ENCODE assay signal across 9 cellular contexts in the genomic region with DNA sequence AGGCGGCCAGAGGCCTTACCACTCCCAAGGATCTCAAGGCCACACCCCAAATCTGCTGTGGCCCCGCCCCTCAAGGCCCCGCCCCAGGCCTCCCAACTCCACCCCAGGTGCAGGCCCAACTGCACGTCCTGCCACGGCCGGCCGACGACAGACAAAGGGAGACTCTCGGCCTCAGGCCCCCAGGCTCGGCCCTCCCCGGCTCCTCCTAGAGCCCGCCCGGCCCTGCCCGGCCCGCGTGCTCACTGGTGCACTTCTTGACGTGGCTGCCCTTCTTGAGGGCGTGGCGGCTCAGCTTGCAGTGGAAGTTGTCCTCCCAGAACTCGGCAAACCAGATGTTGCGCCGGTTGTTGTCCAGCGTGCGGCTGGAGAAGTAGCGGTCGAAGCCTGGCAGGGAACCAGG.
A peak's percentile ranks its signal among the peaks of the same experiment; 100 is the strongest.
DNase-seq lines count a peak whose midpoint lies in the region; ATAC-seq and TF ChIP-seq lines count a peak whose summit lies in the region.
"Had no signal": no experiment of that assay in that cellular context is flagged by ENCODE, and none has a peak within 500 bp of the region (broad histone marks: within the 10 kb centered on the region; RNA-seq: fewer than 3 reads in every experiment).

No MANE protein-coding gene starts in this region.

- DNase-seq in activated T-cell treated with anti-CD3 and anti-CD28 coated beads, Interleukin-2, amount 50 U/mL, for 24 hours: peak; percentile 37
- no peak for DNase-seq in activated T-cell treated with anti-CD3 and anti-CD28 coated beads for 4 hours
- DNase-seq in WTC11 (ENCODE audit: low spot score): peak; percentile 93
- DNase-seq in iPS-NIHi7 (ENCODE audit: extremely low spot score): peak; percentile 91
- DNase-seq in upper lobe of left lung: peak; percentile 77 to 94
- no peak for DNase-seq in CD14-positive monocyte (ENCODE audit: low spot score)
- DNase-seq in NCI-H2081 treated with DMSO at 0.1 percent for 48 hours (lab: John Stamatoyannopoulos, UW): no peak
- DNase-seq: activated gamma-delta T cell had no signal

- POLR2A ChIA-PET in WTC11 (lab: Charles Lee): no interaction called here

- H3K9me3 Mint-ChIP-seq in activated T-cell treated with anti-CD3 and anti-CD28 coated beads, Interleukin-2, amount 50 U/mL, for 24 hours: no peaks in the 10 kb centered on the region
- no peaks in the 10 kb centered on the region for H3K9me3 Mint-ChIP-seq in WTC11
- no peaks in the 10 kb centered on the region for H3K9me3 Mint-ChIP-seq in CD14-positive monocyte

- 28 to 60% methylated on average over 2 to 20 of the region's 26 CpGs for WGBS in upper lobe of left lung, 2 donors

- H3K27ac ChIP-seq in upper lobe of left lung: no peak overlapping the region

- intact Hi-C loops in CD14-positive monocyte (cut with micrococcal nuclease): loop anchor here in 1 of 2 donors (5.0 kb wide), 1 partner anchor 96 kb away; no protein-coding TSS in a partner anchor

- H3K36me3 ChIP-seq in upper lobe of left lung: no peaks in the 10 kb centered on the region

- TF ChIP-seq EP300 in upper lobe of left lung (IDR thresholded peaks at IDR 0.05): no peak

- ATAC-seq in WTC11 (peak; percentile 82), upper lobe of left lung (ENCODE audit: low FRiP score in 2 of 2) (peak; percentile 56 to 76), GM18870 (IDR thresholded peaks at IDR 0.05; ENCODE audit: unreplicated experiment) (no peak)

- no peak overlapping the region for H3K27ac Mint-ChIP-seq in activated T-cell treated with anti-CD3 and anti-CD28 coated beads, Interleukin-2, amount 50 U/mL, for 24 hours
- peak overlapping the region; percentile 45; the same call in 1 of the 2 replicates for H3K27ac Mint-ChIP-seq in WTC11
- H3K27ac Mint-ChIP-seq in CD14-positive monocyte: no peak overlapping the region

- H3K27me3 ChIP-seq in upper lobe of left lung: no peaks in the 10 kb centered on the region

- H3K4me1 ChIP-seq in upper lobe of left lung: peaks cover 0 to 10% (median 2%) of the 10 kb centered on the region in 4 donors

- TF ChIP-seq CTCF in WTC11 (IDR thresholded peaks at IDR 0.05) (no peak), upper lobe of left lung (IDR thresholded peaks at IDR 0.05) (no peak), CD14-positive monocyte (IDR thresholded peaks at IDR 0.05) (no peak)

- no peaks in the 10 kb centered on the region for H3K9me3 ChIP-seq in upper lobe of left lung

- CTCF ChIA-PET in WTC11 (lab: Charles Lee): interaction anchor here (0.6 to 1.7 kb wide), 2 partner anchors 99 to 107 kb away, joined by 3 to 7 read pairs; no protein-coding TSS in a partner anchor

- TF ChIP-seq POLR2A in upper lobe of left lung (IDR thresholded peaks at IDR 0.05): no peak

- H3K4me3 Mint-ChIP-seq in activated T-cell treated with anti-CD3 and anti-CD28 coated beads, Interleukin-2, amount 50 U/mL, for 24 hours: no peak overlapping the region
- peak overlapping the region; percentile 6; the same call in 1 of the 2 replicates for H3K4me3 Mint-ChIP-seq in WTC11
- no peak overlapping the region for H3K4me3 Mint-ChIP-seq in CD14-positive monocyte

- H3K4me3 ChIP-seq in upper lobe of left lung: peak overlapping the region in 3 of 4 donors; percentile 5 to 16 (median 10)

- H3K27me3 Mint-ChIP-seq in activated T-cell treated with anti-CD3 and anti-CD28 coated beads, Interleukin-2, amount 50 U/mL, for 24 hours: peaks cover 4% of the 10 kb centered on the region
- H3K27me3 Mint-ChIP-seq in WTC11 (ENCODE audit: low read depth) (no peaks in the 10 kb centered on the region; the same call in 1 of the 2 replicates), CD14-positive monocyte (ENCODE audit: low read depth in 3 of 3) (peaks cover 7 to 11% (median 10%) of the 10 kb centered on the region in 3 donors)

- H3K4me1 Mint-ChIP-seq in activated T-cell treated with anti-CD3 and anti-CD28 coated beads, Interleukin-2, amount 50 U/mL, for 24 hours (ENCODE audit: low read depth): no peaks in the 10 kb centered on the region
- H3K4me1 Mint-ChIP-seq in WTC11 (peaks cover 50% of the 10 kb centered on the region), CD14-positive monocyte (no peaks in the 10 kb centered on the region)

- no peaks in the 10 kb centered on the region for H3K36me3 Mint-ChIP-seq in activated T-cell treated with anti-CD3 and anti-CD28 coated beads, Interleukin-2, amount 50 U/mL, for 24 hours (ENCODE audit: low read depth)
- H3K36me3 Mint-ChIP-seq in WTC11: no peaks in the 10 kb centered on the region; the same call in 1 of the 2 replicates
- H3K36me3 Mint-ChIP-seq in CD14-positive monocyte: no peaks in the 10 kb centered on the region

TF ChIP-seq in WTC11, 78 proteins besides CTCF, POLR2A, EP300 and RAD21:
- TF ChIP-seq, protein P1, sequence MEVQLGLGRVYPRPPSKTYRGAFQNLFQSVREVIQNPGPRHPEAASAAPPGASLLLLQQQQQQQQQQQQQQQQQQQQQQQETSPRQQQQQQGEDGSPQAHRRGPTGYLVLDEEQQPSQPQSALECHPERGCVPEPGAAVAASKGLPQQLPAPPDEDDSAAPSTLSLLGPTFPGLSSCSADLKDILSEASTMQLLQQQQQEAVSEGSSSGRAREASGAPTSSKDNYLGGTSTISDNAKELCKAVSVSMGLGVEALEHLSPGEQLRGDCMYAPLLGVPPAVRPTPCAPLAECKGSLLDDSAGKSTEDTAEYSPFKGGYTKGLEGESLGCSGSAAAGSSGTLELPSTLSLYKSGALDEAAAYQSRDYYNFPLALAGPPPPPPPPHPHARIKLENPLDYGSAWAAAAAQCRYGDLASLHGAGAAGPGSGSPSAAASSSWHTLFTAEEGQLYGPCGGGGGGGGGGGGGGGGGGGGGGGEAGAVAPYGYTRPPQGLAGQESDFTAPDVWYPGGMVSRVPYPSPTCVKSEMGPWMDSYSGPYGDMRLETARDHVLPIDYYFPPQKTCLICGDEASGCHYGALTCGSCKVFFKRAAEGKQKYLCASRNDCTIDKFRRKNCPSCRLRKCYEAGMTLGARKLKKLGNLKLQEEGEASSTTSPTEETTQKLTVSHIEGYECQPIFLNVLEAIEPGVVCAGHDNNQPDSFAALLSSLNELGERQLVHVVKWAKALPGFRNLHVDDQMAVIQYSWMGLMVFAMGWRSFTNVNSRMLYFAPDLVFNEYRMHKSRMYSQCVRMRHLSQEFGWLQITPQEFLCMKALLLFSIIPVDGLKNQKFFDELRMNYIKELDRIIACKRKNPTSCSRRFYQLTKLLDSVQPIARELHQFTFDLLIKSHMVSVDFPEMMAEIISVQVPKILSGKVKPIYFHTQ (CRISPR knock-in tag; IDR thresholded peaks at IDR 0.05): no peak
- TF ChIP-seq SOX15 (CRISPR knock-in tag; IDR thresholded peaks at IDR 0.05): no peak
- TF ChIP-seq JAZF1 (CRISPR knock-in tag; IDR thresholded peaks at IDR 0.05): no peak
- peak; percentile 61; the same call in 1 of the 2 replicates for TF ChIP-seq FOXP1 (CRISPR knock-in tag; IDR thresholded peaks at IDR 0.05; ENCODE audit: borderline replicate concordance)
- TF ChIP-seq, protein P2, sequence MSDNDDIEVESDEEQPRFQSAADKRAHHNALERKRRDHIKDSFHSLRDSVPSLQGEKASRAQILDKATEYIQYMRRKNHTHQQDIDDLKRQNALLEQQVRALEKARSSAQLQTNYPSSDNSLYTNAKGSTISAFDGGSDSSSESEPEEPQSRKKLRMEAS (CRISPR knock-in tag; IDR thresholded peaks at IDR 0.05): peak; percentile 53; the same call in 1 of the 2 replicates
- TF ChIP-seq SP1 (CRISPR knock-in tag; conservative IDR thresholded peaks at IDR 0.05): peak; percentile 51; the same call in 1 of the 2 replicates
- no peak for TF ChIP-seq NFYB (CRISPR knock-in tag; conservative IDR thresholded peaks at IDR 0.05; ENCODE audit: low read depth)
- no peak for TF ChIP-seq ZNF121 (CRISPR knock-in tag; IDR thresholded peaks at IDR 0.05)
- TF ChIP-seq, protein P3, sequence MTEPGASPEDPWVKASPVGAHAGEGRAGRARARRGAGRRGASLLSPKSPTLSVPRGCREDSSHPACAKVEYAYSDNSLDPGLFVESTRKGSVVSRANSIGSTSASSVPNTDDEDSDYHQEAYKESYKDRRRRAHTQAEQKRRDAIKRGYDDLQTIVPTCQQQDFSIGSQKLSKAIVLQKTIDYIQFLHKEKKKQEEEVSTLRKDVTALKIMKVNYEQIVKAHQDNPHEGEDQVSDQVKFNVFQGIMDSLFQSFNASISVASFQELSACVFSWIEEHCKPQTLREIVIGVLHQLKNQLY (CRISPR knock-in tag; IDR thresholded peaks at IDR 0.05): no peak
TF ChIP-seq in WTC11: peak in this region for 3.

Comparison
In these comparisons a context has a peak if more than half of its experiments do, and no peak if none do; other contexts are left out.
1. DNase-seq: peak in activated T-cell treated with anti-CD3 and anti-CD28 coated beads, Interleukin-2, amount 50 U/mL, for 24 hours (single experiment), WTC11 (single experiment), iPS-NIHi7 (single experiment) and upper lobe of left lung (2 of 2); none in activated T-cell treated with anti-CD3 and anti-CD28 coated beads for 4 hours (single experiment), CD14-positive monocyte (single experiment) and NCI-H2081 treated with DMSO at 0.1 percent for 48 hours (single experiment).